1 cellular context compared by ENCODE assay signal in genomic region chr11:67372993-67373915, GRCh38.
A peak's percentile ranks its signal among the peaks of the same experiment; 100 is the strongest.
TF ChIP-seq lines count a peak whose summit lies in the region.

Gene CLCF1, minus strand, starts transcription at chr11:67373598. Its CDS starts 59 bp downstream, at chr11:67373539.

TF ChIP-seq in HEK293, 187 proteins besides CTCF, POLR2A, EP300 and RAD21 (continued from another document and continues in another):
- TF ChIP-seq, protein P1, sequence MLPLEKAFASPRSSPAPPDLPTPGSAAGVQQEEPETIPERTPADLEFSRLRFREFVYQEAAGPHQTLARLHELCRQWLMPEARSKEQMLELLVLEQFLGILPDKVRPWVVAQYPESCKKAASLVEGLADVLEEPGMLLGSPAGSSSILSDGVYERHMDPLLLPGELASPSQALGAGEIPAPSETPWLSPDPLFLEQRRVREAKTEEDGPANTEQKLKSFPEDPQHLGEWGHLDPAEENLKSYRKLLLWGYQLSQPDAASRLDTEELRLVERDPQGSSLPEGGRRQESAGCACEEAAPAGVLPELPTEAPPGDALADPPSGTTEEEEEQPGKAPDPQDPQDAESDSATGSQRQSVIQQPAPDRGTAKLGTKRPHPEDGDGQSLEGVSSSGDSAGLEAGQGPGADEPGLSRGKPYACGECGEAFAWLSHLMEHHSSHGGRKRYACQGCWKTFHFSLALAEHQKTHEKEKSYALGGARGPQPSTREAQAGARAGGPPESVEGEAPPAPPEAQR (tag by site-specific recombination; IDR thresholded peaks at IDR 0.05), result no peak
- TF ChIP-seq ZNF24 (tag by site-specific recombination; IDR thresholded peaks at IDR 0.05), result no peak
- peak; percentile 55 for TF ChIP-seq SP3 (tag by site-specific recombination; IDR thresholded peaks at IDR 0.05)
- no peak for TF ChIP-seq KLF16 (tag by site-specific recombination; IDR thresholded peaks at IDR 0.05)
- TF ChIP-seq, protein P2, sequence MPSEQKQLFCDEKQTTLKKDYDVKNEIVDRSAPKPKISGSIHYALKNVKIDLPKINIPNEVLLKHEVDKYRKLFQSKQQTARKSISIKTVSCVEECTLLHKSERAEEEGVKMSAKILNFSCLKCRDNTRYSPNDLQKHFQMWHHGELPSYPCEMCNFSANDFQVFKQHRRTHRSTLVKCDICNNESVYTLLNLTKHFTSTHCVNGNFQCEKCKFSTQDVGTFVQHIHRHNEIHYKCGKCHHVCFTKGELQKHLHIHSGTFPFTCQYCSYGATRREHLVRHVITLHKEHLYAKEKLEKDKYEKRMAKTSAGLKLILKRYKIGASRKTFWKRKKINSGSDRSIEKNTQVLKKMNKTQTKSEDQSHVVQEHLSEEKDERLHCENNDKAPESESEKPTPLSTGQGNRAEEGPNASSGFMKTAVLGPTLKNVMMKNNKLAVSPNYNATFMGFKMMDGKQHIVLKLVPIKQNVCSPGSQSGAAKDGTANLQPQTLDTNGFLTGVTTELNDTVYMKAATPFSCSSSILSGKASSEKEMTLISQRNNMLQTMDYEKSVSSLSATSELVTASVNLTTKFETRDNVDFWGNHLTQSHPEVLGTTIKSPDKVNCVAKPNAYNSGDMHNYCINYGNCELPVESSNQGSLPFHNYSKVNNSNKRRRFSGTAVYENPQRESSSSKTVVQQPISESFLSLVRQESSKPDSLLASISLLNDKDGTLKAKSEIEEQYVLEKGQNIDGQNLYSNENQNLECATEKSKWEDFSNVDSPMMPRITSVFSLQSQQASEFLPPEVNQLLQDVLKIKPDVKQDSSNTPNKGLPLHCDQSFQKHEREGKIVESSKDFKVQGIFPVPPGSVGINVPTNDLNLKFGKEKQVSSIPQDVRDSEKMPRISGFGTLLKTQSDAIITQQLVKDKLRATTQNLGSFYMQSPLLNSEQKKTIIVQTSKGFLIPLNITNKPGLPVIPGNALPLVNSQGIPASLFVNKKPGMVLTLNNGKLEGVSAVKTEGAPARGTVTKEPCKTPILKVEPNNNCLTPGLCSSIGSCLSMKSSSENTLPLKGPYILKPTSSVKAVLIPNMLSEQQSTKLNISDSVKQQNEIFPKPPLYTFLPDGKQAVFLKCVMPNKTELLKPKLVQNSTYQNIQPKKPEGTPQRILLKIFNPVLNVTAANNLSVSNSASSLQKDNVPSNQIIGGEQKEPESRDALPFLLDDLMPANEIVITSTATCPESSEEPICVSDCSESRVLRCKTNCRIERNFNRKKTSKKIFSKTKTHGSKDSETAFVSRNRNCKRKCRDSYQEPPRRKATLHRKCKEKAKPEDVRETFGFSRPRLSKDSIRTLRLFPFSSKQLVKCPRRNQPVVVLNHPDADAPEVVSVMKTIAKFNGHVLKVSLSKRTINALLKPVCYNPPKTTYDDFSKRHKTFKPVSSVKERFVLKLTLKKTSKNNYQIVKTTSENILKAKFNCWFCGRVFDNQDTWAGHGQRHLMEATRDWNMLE (tag by site-specific recombination; conservative IDR thresholded peaks at IDR 0.05; ENCODE audit: low read depth), result no peak
- TF ChIP-seq ZNF639 (tag by site-specific recombination; IDR thresholded peaks at IDR 0.05), result no peak
- TF ChIP-seq ZNF112 (tag by site-specific recombination; IDR thresholded peaks at IDR 0.05), result no peak
- TF ChIP-seq ZNF626 (tag by site-specific recombination; IDR thresholded peaks at IDR 0.05), result no peak
- TF ChIP-seq GLI2 (tag by site-specific recombination; IDR thresholded peaks at IDR 0.05; ENCODE audit: borderline replicate concordance, low read depth), result no peak
- TF ChIP-seq ZNF544 (tag by site-specific recombination; IDR thresholded peaks at IDR 0.05), result no peak
- TF ChIP-seq ZNF248 (tag by site-specific recombination; IDR thresholded peaks at IDR 0.05), result no peak
- TF ChIP-seq ZNF426 (tag by site-specific recombination; IDR thresholded peaks at IDR 0.05), result no peak
- TF ChIP-seq, protein P3, sequence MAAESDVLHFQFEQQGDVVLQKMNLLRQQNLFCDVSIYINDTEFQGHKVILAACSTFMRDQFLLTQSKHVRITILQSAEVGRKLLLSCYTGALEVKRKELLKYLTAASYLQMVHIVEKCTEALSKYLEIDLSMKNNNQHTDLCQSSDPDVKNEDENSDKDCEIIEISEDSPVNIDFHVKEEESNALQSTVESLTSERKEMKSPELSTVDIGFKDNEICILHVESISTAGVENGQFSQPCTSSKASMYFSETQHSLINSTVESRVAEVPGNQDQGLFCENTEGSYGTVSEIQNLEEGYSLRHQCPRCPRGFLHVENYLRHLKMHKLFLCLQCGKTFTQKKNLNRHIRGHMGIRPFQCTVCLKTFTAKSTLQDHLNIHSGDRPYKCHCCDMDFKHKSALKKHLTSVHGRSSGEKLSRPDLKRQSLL (tag by site-specific recombination; IDR thresholded peaks at IDR 0.05), result no peak
- TF ChIP-seq ZNF23 (tag by site-specific recombination; IDR thresholded peaks at IDR 0.05; ENCODE audit: borderline replicate concordance), result no peak
- TF ChIP-seq SALL2 (tag by site-specific recombination; IDR thresholded peaks at IDR 0.05; ENCODE audit: borderline replicate concordance), result no peak
- TF ChIP-seq, protein P4, sequence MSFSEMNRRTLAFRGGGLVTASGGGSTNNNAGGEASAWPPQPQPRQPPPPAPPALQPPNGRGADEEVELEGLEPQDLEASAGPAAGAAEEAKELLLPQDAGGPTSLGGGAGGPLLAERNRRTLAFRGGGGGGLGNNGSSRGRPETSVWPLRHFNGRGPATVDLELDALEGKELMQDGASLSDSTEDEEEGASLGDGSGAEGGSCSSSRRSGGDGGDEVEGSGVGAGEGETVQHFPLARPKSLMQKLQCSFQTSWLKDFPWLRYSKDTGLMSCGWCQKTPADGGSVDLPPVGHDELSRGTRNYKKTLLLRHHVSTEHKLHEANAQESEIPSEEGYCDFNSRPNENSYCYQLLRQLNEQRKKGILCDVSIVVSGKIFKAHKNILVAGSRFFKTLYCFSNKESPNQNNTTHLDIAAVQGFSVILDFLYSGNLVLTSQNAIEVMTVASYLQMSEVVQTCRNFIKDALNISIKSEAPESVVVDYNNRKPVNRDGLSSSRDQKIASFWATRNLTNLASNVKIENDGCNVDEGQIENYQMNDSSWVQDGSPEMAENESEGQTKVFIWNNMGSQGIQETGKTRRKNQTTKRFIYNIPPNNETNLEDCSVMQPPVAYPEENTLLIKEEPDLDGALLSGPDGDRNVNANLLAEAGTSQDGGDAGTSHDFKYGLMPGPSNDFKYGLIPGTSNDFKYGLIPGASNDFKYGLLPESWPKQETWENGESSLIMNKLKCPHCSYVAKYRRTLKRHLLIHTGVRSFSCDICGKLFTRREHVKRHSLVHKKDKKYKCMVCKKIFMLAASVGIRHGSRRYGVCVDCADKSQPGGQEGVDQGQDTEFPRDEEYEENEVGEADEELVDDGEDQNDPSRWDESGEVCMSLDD (tag by site-specific recombination; IDR thresholded peaks at IDR 0.05), result no peak
- TF ChIP-seq HOXC10 (CRISPR knock-in tag; IDR thresholded peaks at IDR 0.05), result 0 out of 2 replicates have a peak, but pooled peaks have one; percentile 52
- TF ChIP-seq KLF1 (tag by site-specific recombination; IDR thresholded peaks at IDR 0.05), result no peak; the same call in 1 of the 2 replicates
- TF ChIP-seq ZNF202 (tag by site-specific recombination; IDR thresholded peaks at IDR 0.05; ENCODE audit: borderline replicate concordance), result no peak
- TF ChIP-seq ZBTB26 (tag by site-specific recombination; optimal IDR thresholded peaks at IDR 0.05), result peak; percentile 62
- TF ChIP-seq ZNF37A (tag by site-specific recombination; IDR thresholded peaks at IDR 0.05), result no peak
- TF ChIP-seq GLIS2 (tag by site-specific recombination; IDR thresholded peaks at IDR 0.05), result peak; percentile 61; the same call in 1 of the 2 replicates
- no peak for TF ChIP-seq GFI1B (tag by site-specific recombination; IDR thresholded peaks at IDR 0.05)
- no peak for TF ChIP-seq ZNF624 (tag by site-specific recombination; IDR thresholded peaks at IDR 0.05)
- TF ChIP-seq BCL6B (tag by site-specific recombination; IDR thresholded peaks at IDR 0.05), result no peak
- no peak for TF ChIP-seq ZNF645 (tag by site-specific recombination; IDR thresholded peaks at IDR 0.05)
- TF ChIP-seq KLF9 (tag by site-specific recombination; IDR thresholded peaks at IDR 0.05; ENCODE audit: low read depth), result no peak
- peak; percentile 61 for TF ChIP-seq ZBTB8A (tag by site-specific recombination; IDR thresholded peaks at IDR 0.05)
- TF ChIP-seq ZBTB48 (tag by site-specific recombination; IDR thresholded peaks at IDR 0.05), result no peak
- no peak for TF ChIP-seq ZNF521 (tag by site-specific recombination; IDR thresholded peaks at IDR 0.05)
- TF ChIP-seq, protein P5, sequence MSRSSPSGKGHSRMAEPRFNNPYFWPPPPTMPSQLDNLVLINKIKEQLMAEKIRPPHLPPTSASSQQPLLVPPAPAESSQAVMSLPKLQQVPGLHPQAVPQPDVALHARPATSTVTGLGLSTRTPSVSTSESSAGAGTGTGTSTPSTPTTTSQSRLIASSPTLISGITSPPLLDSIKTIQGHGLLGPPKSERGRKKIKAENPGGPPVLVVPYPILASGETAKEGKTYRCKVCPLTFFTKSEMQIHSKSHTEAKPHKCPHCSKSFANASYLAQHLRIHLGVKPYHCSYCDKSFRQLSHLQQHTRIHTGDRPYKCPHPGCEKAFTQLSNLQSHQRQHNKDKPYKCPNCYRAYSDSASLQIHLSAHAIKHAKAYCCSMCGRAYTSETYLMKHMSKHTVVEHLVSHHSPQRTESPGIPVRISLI (tag by site-specific recombination; IDR thresholded peaks at IDR 0.05), result no peak
- TF ChIP-seq ZNF488 (tag by site-specific recombination; IDR thresholded peaks at IDR 0.05), result no peak
- no peak for TF ChIP-seq BCL11B (tag by site-specific recombination; IDR thresholded peaks at IDR 0.05; ENCODE audit: low read depth)
- no peak for TF ChIP-seq ZNF776 (tag by site-specific recombination; IDR thresholded peaks at IDR 0.05; ENCODE audit: borderline replicate concordance)
- TF ChIP-seq ZBTB20 (tag by site-specific recombination; IDR thresholded peaks at IDR 0.05), result peak; percentile 2; the same call in 1 of the 2 replicates
- no peak for TF ChIP-seq ZNF785 (tag by site-specific recombination; IDR thresholded peaks at IDR 0.05)
- no peak; the same call in 1 of the 2 replicates for TF ChIP-seq ZNF629 (tag by site-specific recombination; IDR thresholded peaks at IDR 0.05)
- TF ChIP-seq, protein P6, sequence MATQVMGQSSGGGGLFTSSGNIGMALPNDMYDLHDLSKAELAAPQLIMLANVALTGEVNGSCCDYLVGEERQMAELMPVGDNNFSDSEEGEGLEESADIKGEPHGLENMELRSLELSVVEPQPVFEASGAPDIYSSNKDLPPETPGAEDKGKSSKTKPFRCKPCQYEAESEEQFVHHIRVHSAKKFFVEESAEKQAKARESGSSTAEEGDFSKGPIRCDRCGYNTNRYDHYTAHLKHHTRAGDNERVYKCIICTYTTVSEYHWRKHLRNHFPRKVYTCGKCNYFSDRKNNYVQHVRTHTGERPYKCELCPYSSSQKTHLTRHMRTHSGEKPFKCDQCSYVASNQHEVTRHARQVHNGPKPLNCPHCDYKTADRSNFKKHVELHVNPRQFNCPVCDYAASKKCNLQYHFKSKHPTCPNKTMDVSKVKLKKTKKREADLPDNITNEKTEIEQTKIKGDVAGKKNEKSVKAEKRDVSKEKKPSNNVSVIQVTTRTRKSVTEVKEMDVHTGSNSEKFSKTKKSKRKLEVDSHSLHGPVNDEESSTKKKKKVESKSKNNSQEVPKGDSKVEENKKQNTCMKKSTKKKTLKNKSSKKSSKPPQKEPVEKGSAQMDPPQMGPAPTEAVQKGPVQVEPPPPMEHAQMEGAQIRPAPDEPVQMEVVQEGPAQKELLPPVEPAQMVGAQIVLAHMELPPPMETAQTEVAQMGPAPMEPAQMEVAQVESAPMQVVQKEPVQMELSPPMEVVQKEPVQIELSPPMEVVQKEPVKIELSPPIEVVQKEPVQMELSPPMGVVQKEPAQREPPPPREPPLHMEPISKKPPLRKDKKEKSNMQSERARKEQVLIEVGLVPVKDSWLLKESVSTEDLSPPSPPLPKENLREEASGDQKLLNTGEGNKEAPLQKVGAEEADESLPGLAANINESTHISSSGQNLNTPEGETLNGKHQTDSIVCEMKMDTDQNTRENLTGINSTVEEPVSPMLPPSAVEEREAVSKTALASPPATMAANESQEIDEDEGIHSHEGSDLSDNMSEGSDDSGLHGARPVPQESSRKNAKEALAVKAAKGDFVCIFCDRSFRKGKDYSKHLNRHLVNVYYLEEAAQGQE (tag by site-specific recombination; IDR thresholded peaks at IDR 0.05), result no peak
